In genomic region chr5:162529886-162530285, GRCh38 we compare ENCODE assay signal across 16 cellular contexts.
DNase-seq lines count a peak whose midpoint lies in the region; ATAC-seq, FAIRE-seq and TF ChIP-seq lines count a peak whose summit lies in the region.
"Had no signal": no experiment of that assay in that cellular context is flagged by ENCODE, and none has a peak within 500 bp of the region (broad histone marks: within the 10 kb centered on the region; RNA-seq: fewer than 3 reads in every experiment).

No MANE protein-coding gene starts in this region.

- H3K18ac ChIP-seq in H1 (ENCODE audit: extremely low read depth, low read length), result no peak overlapping the region

- H3K79me1 ChIP-seq in H1 (ENCODE audit: low read depth, low read length), result no peaks in the 10 kb centered on the region

- no peak overlapping the region for H4K8ac ChIP-seq in H1 (ENCODE audit: extremely low read depth, insufficient read depth, low read length)

- H3K27me3 Mint-ChIP-seq in natural killer cell (ENCODE audit: low read depth in 2 of 2), result no peaks in the 10 kb centered on the region
- H3K27me3 Mint-ChIP-seq in WTC11 (ENCODE audit: low read depth), result no peaks in the 10 kb centered on the region
- no peaks in the 10 kb centered on the region for H3K27me3 Mint-ChIP-seq in activated T-helper 2 cell treated with anti-CD3 and anti-CD28 coated beads, Interferon-gamma antibody, Interleukin-2, Interleukin-4, amounts not matched to agents 10 μg/mL and 5 μg/mL and 100 μg/mL, durations not matched to agents 14 hours and 24 hours and 36 hours (ENCODE audit: low read depth)

- H2BK20ac ChIP-seq in H1 (ENCODE audit: low read length), result no peak overlapping the region

- H3K27me3 ChIP-seq in DOHH2 (ENCODE audit: control insufficient read depth, low read length) (no peaks in the 10 kb centered on the region), MM.1S (replicated peaks; ENCODE audit: insufficient read depth, low read length) (no peaks in the 10 kb centered on the region), H1 (replicated peaks in 1 of 4; ENCODE audit: control insufficient read depth in 3 of 4, extremely low read depth in 1 of 4, insufficient read depth in 3 of 4, low read length in 3 of 4) (no peaks in the 10 kb centered on the region)

- H3K9ac ChIP-seq in MM.1S (ENCODE audit: low read length) (no peak overlapping the region), H1 (replicated peaks in 1 of 4; ENCODE audit: extremely low read depth in 1 of 4, low read depth in 3 of 4, low read length in 3 of 4) (no peak overlapping the region)

- intact Hi-C loops in natural killer cell (cut with micrococcal nuclease), result no loop called here
- intact Hi-C loops in activated T-helper 2 cell treated with anti-CD3 and anti-CD28 coated beads, Interferon-gamma antibody, Interleukin-2, Interleukin-4, amounts not matched to agents 10 μg/mL and 5 μg/mL and 100 μg/mL, durations not matched to agents 14 hours and 24 hours and 36 hours (cut with micrococcal nuclease), result no loop called here

- no peak overlapping the region for H3K4ac ChIP-seq in H1 (replicated peaks; ENCODE audit: insufficient read length, low read depth, low read length)

- TF ChIP-seq POLR2A in H1 (IDR thresholded peaks at IDR 0.05; ENCODE audit: control extremely low read depth in 1 of 2, low read depth in 2 of 2, low read length in 2 of 2), result no peak

- H3K36me3 Mint-ChIP-seq in natural killer cell (no peaks in the 10 kb centered on the region), WTC11 (no peaks in the 10 kb centered on the region)
- no peaks in the 10 kb centered on the region for H3K36me3 Mint-ChIP-seq in activated T-helper 2 cell treated with anti-CD3 and anti-CD28 coated beads, Interferon-gamma antibody, Interleukin-2, Interleukin-4, amounts not matched to agents 10 μg/mL and 5 μg/mL and 100 μg/mL, durations not matched to agents 14 hours and 24 hours and 36 hours (ENCODE audit: low read depth)
- H3K36me3 Mint-ChIP-seq: CD14-positive monocyte had no signal

- H3K23me2 ChIP-seq in H1 (ENCODE audit: low read depth, low read length), result no peaks in the 10 kb centered on the region

- H4K5ac ChIP-seq in H1 (ENCODE audit: insufficient read length, low read depth, low read length), result no peak overlapping the region

- H4K91ac ChIP-seq in H1 (replicated peaks; ENCODE audit: insufficient read length, low read length), result no peak overlapping the region

- POLR2A ChIA-PET in H1 (lab: Charles Lee; ENCODE audit: partially characterized antibody) (no interaction called here), WTC11 (lab: Charles Lee) (interaction anchor here (0.6 kb wide), 1 partner anchor 688 kb away, joined by 4 read pairs; no protein-coding TSS in a partner anchor)

- peak overlapping the region; percentile 22 for H3K4me2 ChIP-seq in DOHH2 (ENCODE audit: low read length)
- no peak overlapping the region for H3K4me2 ChIP-seq in MM.1S (ENCODE audit: low read depth, low read length)
- no peak overlapping the region for H3K4me2 ChIP-seq in H1 (ENCODE audit: insufficient read depth in 1 of 2, low read depth in 2 of 2, low read length in 2 of 2)
- H3K4me2 ChIP-seq: PC-9 had no signal

- H3K27ac Mint-ChIP-seq in natural killer cell (peak overlapping the region; percentile 54 to 65), WTC11 (no peak overlapping the region; the same call in 1 of the 2 replicates)
- H3K27ac Mint-ChIP-seq in activated T-helper 2 cell treated with anti-CD3 and anti-CD28 coated beads, Interferon-gamma antibody, Interleukin-2, Interleukin-4, amounts not matched to agents 10 μg/mL and 5 μg/mL and 100 μg/mL, durations not matched to agents 14 hours and 24 hours and 36 hours, result no peak overlapping the region
- H3K27ac Mint-ChIP-seq: CD14-positive monocyte; T-helper 1 cell treated with Interleukin-12 subunit alpha and Interleukin-12 subunit beta and Interleukin-4 antibody, amounts not matched to agents 30 μg/mL and 1 μg/mL, for 36 hours had no signal

- CTCF ChIA-PET in H1 (lab: Charles Lee; ENCODE audit: partially characterized antibody) (interaction anchor here (0.5 to 1.0 kb wide), 3 partner anchors 32 to 78 kb away, joined by 3 to 4 read pairs (median 3); no protein-coding TSS in a partner anchor), WTC11 (lab: Charles Lee) (no interaction called here)

- H3F3A ChIP-seq in DOHH2 (ENCODE audit: control insufficient read depth, insufficient read depth) (no peaks in the 10 kb centered on the region), MM.1S (ENCODE audit: insufficient read depth, low read length) (no peaks in the 10 kb centered on the region)

- H3K4me1 ChIP-seq in DOHH2 (ENCODE audit: control insufficient read depth, low read length) (peaks cover 24% of the 10 kb centered on the region), MM.1S (ENCODE audit: low read length) (no peaks in the 10 kb centered on the region), H1 (replicated peaks in 1 of 4; ENCODE audit: control insufficient read depth in 3 of 4, insufficient read depth in 4 of 4, low read length in 3 of 4) (no peaks in the 10 kb centered on the region)

- H3K27ac ChIP-seq in DOHH2 (ENCODE audit: low read depth, low read length) (peak overlapping the region; percentile 46), MM.1S (ENCODE audit: low read length) (no peak overlapping the region), H1 (ENCODE audit: low read depth, low read length) (no peak overlapping the region)
- H3K27ac ChIP-seq: PC-9, RWPE1 had no signal

- no peak overlapping the region for H2BK5ac ChIP-seq in H1 (ENCODE audit: low read depth, low read length)

- H3K14ac ChIP-seq in H1 (ENCODE audit: insufficient read length), result no peak overlapping the region

- peak overlapping the region; percentile 16; the same call in 1 of the 2 replicates for H3K4me3 ChIP-seq in DOHH2 (ENCODE audit: low read length)
- no peak overlapping the region for H3K4me3 ChIP-seq in MM.1S (ENCODE audit: low read length)
- H3K4me3 ChIP-seq in H1 (ENCODE audit: extremely low read depth in 1 of 4, insufficient read depth in 2 of 4, low read depth in 3 of 4, low read length in 4 of 4), result no peak overlapping the region
- H3K4me3 ChIP-seq: PC-9 had no signal

- no peak overlapping the region for H3K23ac ChIP-seq in H1 (ENCODE audit: insufficient read length)

- no peak for TF ChIP-seq RAD21 in H1 (IDR thresholded peaks at IDR 0.05 in 1 of 2, conservative IDR thresholded peaks at IDR 0.05 in 1 of 2; ENCODE audit: low read depth in 2 of 2, low read length in 2 of 2)

- DNase-seq in MM.1S (peak; percentile 9), H1 (ENCODE audit: low read depth in 1 of 2, low spot score in 2 of 2) (no peak), natural killer cell (no peak), kidney glomerular epithelial cell (lab: John Stamatoyannopoulos, UW) (no peak), WTC11 (ENCODE audit: low spot score) (no peak)
- no peak for DNase-seq in activated T-helper 2 cell treated with anti-CD3 and anti-CD28 coated beads, Interferon-gamma antibody, Interleukin-2, Interleukin-4, amounts not matched to agents 10 μg/mL and 5 μg/mL and 100 μg/mL, durations not matched to agents 14 hours and 24 hours and 36 hours (ENCODE audit: low spot score)
- DNase-seq: ACHN, HCEC 1CT, NCI-H1105 treated with DMSO at 0.1 percent for 48 hours, NCI-H1694 treated with DMSO at 0.1 percent for 48 hours, NCI-H524 treated with DMSO at 0.1 percent for 48 hours, PC-9 had no signal

- H2BK120ac ChIP-seq in H1 (replicated peaks; ENCODE audit: low read depth, low read length), result no peak overlapping the region

- H3K56ac ChIP-seq in H1 (replicated peaks; ENCODE audit: insufficient read length, low read depth, low read length), result no peak overlapping the region

- H2AFZ ChIP-seq in MM.1S (ENCODE audit: low read length) (no peak overlapping the region), H1 (ENCODE audit: low read length) (0 out of 2 replicates have a peak overlapping the region, but pooled peaks have one; percentile 76)
- H2AFZ ChIP-seq: PC-9 had no signal

- TF ChIP-seq CTCF in DOHH2 (IDR thresholded peaks at IDR 0.05; ENCODE audit: low read depth, low read length, poor library complexity, severe bottlenecking), result no peak
- no peak for TF ChIP-seq CTCF in MM.1S (IDR thresholded peaks at IDR 0.05; ENCODE audit: low read length)
- no peak for TF ChIP-seq CTCF in H1 (IDR thresholded peaks at IDR 0.05; ENCODE audit: control extremely low read depth in 1 of 3, insufficient read depth in 1 of 3, low read depth in 1 of 3, low read length in 3 of 3)
- no peak for TF ChIP-seq CTCF in natural killer cell (IDR thresholded peaks at IDR 0.05)
- no peak for TF ChIP-seq CTCF in WTC11 (IDR thresholded peaks at IDR 0.05)

- H3K9me2 ChIP-seq in DOHH2 (replicated peaks; ENCODE audit: control insufficient read depth, low read length) (no peaks in the 10 kb centered on the region), MM.1S (replicated peaks; ENCODE audit: insufficient read depth, low read length) (no peaks in the 10 kb centered on the region)

- no peak for TF ChIP-seq EP300 in H1 (IDR thresholded peaks at IDR 0.05; ENCODE audit: borderline replicate concordance in 1 of 2, low read depth in 2 of 2, low read length in 2 of 2)

- ATAC-seq in natural killer cell, result peak in 2 of 3 donors; percentile 80 to 85
- no peak for ATAC-seq in WTC11

- no peaks in the 10 kb centered on the region for H3K9me3 ChIP-seq in DOHH2 (ENCODE audit: control insufficient read depth, insufficient read depth, low read length)
- H3K9me3 ChIP-seq in MM.1S (replicated peaks; ENCODE audit: insufficient read depth, low read length), result no peaks in the 10 kb centered on the region
- 0 out of 4 replicates have a peak, but pooled peaks cover 0 to 2% of the 10 kb centered on the region in 2 experiments for H3K9me3 ChIP-seq in H1 (ENCODE audit: insufficient read depth in 2 of 2, low read depth in 1 of 2, low read length in 1 of 2)

- H3K9me3 Mint-ChIP-seq in natural killer cell (peaks cover 0 to 4% of the 10 kb centered on the region in 2 donors), WTC11 (peaks cover 19% of the 10 kb centered on the region)
- peaks cover 39% of the 10 kb centered on the region for H3K9me3 Mint-ChIP-seq in activated T-helper 2 cell treated with anti-CD3 and anti-CD28 coated beads, Interferon-gamma antibody, Interleukin-2, Interleukin-4, amounts not matched to agents 10 μg/mL and 5 μg/mL and 100 μg/mL, durations not matched to agents 14 hours and 24 hours and 36 hours

- no peaks in the 10 kb centered on the region for H4K20me1 ChIP-seq in DOHH2 (ENCODE audit: control insufficient read depth, insufficient read depth, low read depth, low read length)
- no peaks in the 10 kb centered on the region for H4K20me1 ChIP-seq in MM.1S (ENCODE audit: insufficient read depth, low read length)
- no peaks in the 10 kb centered on the region for H4K20me1 ChIP-seq in H1 (replicated peaks in 1 of 2; ENCODE audit: control insufficient read depth in 1 of 2, insufficient read depth in 2 of 2, low read length in 2 of 2)

- no peaks in the 10 kb centered on the region for H3K36me3 ChIP-seq in DOHH2 (ENCODE audit: control insufficient read depth, low read length)
- H3K36me3 ChIP-seq in MM.1S (replicated peaks; ENCODE audit: insufficient read depth, low read length), result no peaks in the 10 kb centered on the region
- H3K36me3 ChIP-seq in H1 (ENCODE audit: control insufficient read depth in 2 of 4, insufficient read depth in 4 of 4, low read length in 3 of 4), result no peaks in the 10 kb centered on the region

- FAIRE-seq in H1 (lab: Jason Lieb, UNC), result no peak

- no peak overlapping the region for H2AK5ac ChIP-seq in H1 (ENCODE audit: low read depth, low read length)

- 95% methylated on average over 2 of the region's 2 CpGs; no CpG with 5 or more reads in 1 of the 2 experiments for WGBS in H1 (ENCODE audit: extremely low coverage in 1 of 2, insufficient coverage in 1 of 2, insufficient read length in 1 of 2, insufficient replicate concordance in 2 of 2, low coverage in 1 of 2, low lambda C conversion rate in 2 of 2, missing lambda C conversion rate in 1 of 2), 2 experiments

- H3K79me2 ChIP-seq in DOHH2 (ENCODE audit: control insufficient read depth, low read length), result no peaks in the 10 kb centered on the region
- H3K79me2 ChIP-seq in MM.1S (ENCODE audit: low read length), result no peaks in the 10 kb centered on the region
- no peaks in the 10 kb centered on the region for H3K79me2 ChIP-seq in H1 (ENCODE audit: control insufficient read depth in 1 of 2, insufficient read depth in 2 of 2, low read length in 2 of 2)

- H2BK15ac ChIP-seq in H1 (ENCODE audit: low read length), result no peak overlapping the region

- peak overlapping the region; percentile 72 for H3K4me3 Mint-ChIP-seq in natural killer cell
- H3K4me3 Mint-ChIP-seq in WTC11, result no peak overlapping the region
- H3K4me3 Mint-ChIP-seq in activated T-helper 2 cell treated with anti-CD3 and anti-CD28 coated beads, Interferon-gamma antibody, Interleukin-2, Interleukin-4, amounts not matched to agents 10 μg/mL and 5 μg/mL and 100 μg/mL, durations not matched to agents 14 hours and 24 hours and 36 hours (ENCODE audit: low read depth), result no peak overlapping the region
- H3K4me3 Mint-ChIP-seq: CD14-positive monocyte; T-helper 1 cell treated with Interleukin-12 subunit alpha and Interleukin-12 subunit beta and Interleukin-4 antibody, amounts not matched to agents 30 μg/mL and 1 μg/mL, for 36 hours had no signal

- peaks cover 22 to 31% of the 10 kb centered on the region in 2 donors for H3K4me1 Mint-ChIP-seq in natural killer cell
- H3K4me1 Mint-ChIP-seq in WTC11, result peaks cover 6% of the 10 kb centered on the region; the same call in 1 of the 2 replicates
- no peaks in the 10 kb centered on the region for H3K4me1 Mint-ChIP-seq in activated T-helper 2 cell treated with anti-CD3 and anti-CD28 coated beads, Interferon-gamma antibody, Interleukin-2, Interleukin-4, amounts not matched to agents 10 μg/mL and 5 μg/mL and 100 μg/mL, durations not matched to agents 14 hours and 24 hours and 36 hours (ENCODE audit: low read depth)
- H3K4me1 Mint-ChIP-seq: CD14-positive monocyte had no signal

- no peak overlapping the region for H2BK12ac ChIP-seq in H1 (ENCODE audit: low read depth, low read length)

Comparison
In these comparisons a context has a peak if more than half of its experiments do, and no peak if none do; other contexts are left out.
1. H3K27ac Mint-ChIP-seq: peak in natural killer cell (2 of 2); none in WTC11 (single experiment) and activated T-helper 2 cell treated with anti-CD3 and anti-CD28 coated beads, Interferon-gamma antibody, Interleukin-2, Interleukin-4, amounts not matched to agents 10 μg/mL and 5 μg/mL and 100 μg/mL, durations not matched to agents 14 hours and 24 hours and 36 hours (single experiment).